Comparison of ENCODE assay signal across 8 cellular contexts in the genomic region with DNA sequence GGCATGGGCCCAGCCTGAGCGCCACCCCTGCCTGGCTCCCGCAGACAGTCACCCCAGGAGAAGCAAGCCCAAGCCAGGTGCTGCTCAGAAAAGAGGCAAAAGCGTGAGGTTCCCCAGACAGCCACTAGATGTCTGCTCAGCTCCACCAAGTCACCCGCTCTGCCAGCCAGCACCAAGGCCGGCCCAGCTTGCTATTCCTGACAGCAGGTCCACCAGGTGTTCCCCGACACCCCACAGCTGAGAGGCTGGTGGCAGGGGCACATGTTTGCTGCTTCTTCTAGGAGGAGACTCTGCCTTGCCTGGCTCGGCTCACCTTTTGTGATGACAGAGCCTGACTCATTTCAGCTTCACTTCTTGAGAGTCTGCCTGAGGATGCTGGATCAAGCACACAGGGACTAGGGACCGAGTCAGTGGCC.
DNase-seq lines count a peak whose midpoint lies in the region; ATAC-seq and TF ChIP-seq lines count a peak whose summit lies in the region.

No MANE protein-coding gene starts in this region.

- H3K23ac ChIP-seq in IMR-90 (ENCODE audit: low read depth, low read length): no peak overlapping the region

- H3K79me1 ChIP-seq in IMR-90 (ENCODE audit: low read depth in 1 of 2, low read length in 2 of 2): no peaks in the 10 kb centered on the region

- H4K20me1 ChIP-seq in IMR-90 (ENCODE audit: insufficient read depth, low read length): no peaks in the 10 kb centered on the region

- no peak overlapping the region for H3K4me2 ChIP-seq in IMR-90 (ENCODE audit: low read depth, low read length)

- H3K9me1 ChIP-seq in IMR-90 (ENCODE audit: insufficient read depth, low read length): no peaks in the 10 kb centered on the region

- CTCF ChIA-PET in IMR-90 (lab: Yijun Ruan, JAX): interaction anchor here (1.0 kb wide), 1 partner anchor 437 kb away, joined by 3 read pairs; no protein-coding TSS in a partner anchor

- no peak overlapping the region for H4K8ac ChIP-seq in IMR-90 (ENCODE audit: low read depth in 2 of 2, low read length in 2 of 2)

- no peak overlapping the region for H2BK20ac ChIP-seq in IMR-90 (ENCODE audit: low read depth, low read length)

- H3K9ac ChIP-seq in IMR-90 (ENCODE audit: low read depth, low read length): no peak overlapping the region

- TF ChIP-seq RAD21 in IMR-90 (IDR thresholded peaks at IDR 0.05; ENCODE audit: low read length): peak; percentile 66

- H3K4ac ChIP-seq in IMR-90 (ENCODE audit: low read depth, low read length): no peak overlapping the region

- TF ChIP-seq CTCF in IMR-90 (conservative IDR thresholded peaks at IDR 0.05; ENCODE audit: low read depth, low read length) (peak; percentile 58), body of pancreas (IDR thresholded peaks at IDR 0.05) (peak; percentile 48 to 92 (median 87))

- H2AK5ac ChIP-seq in IMR-90 (ENCODE audit: low read depth, low read length): no peak overlapping the region

- H3K14ac ChIP-seq in IMR-90 (replicated peaks; ENCODE audit: low read depth, low read length): no peak overlapping the region

- H3K36me3 ChIP-seq in IMR-90 (ENCODE audit: control insufficient read depth, insufficient read depth, low read length): peaks cover 3% of the 10 kb centered on the region; the same call in 1 of the 2 replicates
- H3K36me3 ChIP-seq in body of pancreas (replicated peaks in 1 of 2; ENCODE audit: insufficient read depth in 1 of 2, low read depth in 2 of 2): no peaks in the 10 kb centered on the region
- H3K36me3 ChIP-seq in iPS DF 6.9 (ENCODE audit: control insufficient read depth, insufficient read depth, low read length): no peaks in the 10 kb centered on the region

- POLR2A ChIA-PET in IMR-90 (lab: Charles Lee; ENCODE audit: unreplicated experiment): no interaction called here

- H2BK15ac ChIP-seq in IMR-90 (ENCODE audit: low read depth, low read length): no peak overlapping the region

- H3K4me3 ChIP-seq in IMR-90 (ENCODE audit: insufficient read depth, low read depth, low read length): no peak overlapping the region
- H3K4me3 ChIP-seq in body of pancreas: no peak overlapping the region
- H3K4me3 ChIP-seq in iPS DF 6.9 (ENCODE audit: low read length): no peak overlapping the region

- H3K18ac ChIP-seq in IMR-90 (ENCODE audit: low read depth, low read length): no peak overlapping the region

- H3K27ac ChIP-seq in IMR-90 (ENCODE audit: insufficient read depth, low read length): no peak overlapping the region
- H3K27ac ChIP-seq in body of pancreas: peak overlapping the region in 2 of 4 donors; percentile 24 to 40
- H3K27ac ChIP-seq in iPS DF 6.9 (ENCODE audit: low read length): no peak overlapping the region

- ATAC-seq in GM21447 (IDR thresholded peaks at IDR 0.05; ENCODE audit: unreplicated experiment) (peak; percentile 79), IMR-90 (ENCODE audit: low read depth) (peak; percentile 74), body of pancreas (peak; percentile 91), HG03457 (IDR thresholded peaks at IDR 0.05; ENCODE audit: unreplicated experiment) (no peak)

- peak; percentile 97 for DNase-seq in G401 (ENCODE audit: low spot score)
- peak; percentile 47 for DNase-seq in IMR-90
- peak; percentile 53 for DNase-seq in OCI-M1 (lab: John Stamatoyannopoulos, UW)
- DNase-seq in body of pancreas: peak; percentile 79 to 89 (median 87)
- peak; percentile 66 for DNase-seq in iPS DF 6.9 (ENCODE audit: low read depth, low spot score)
- peak; percentile 24 to 33 for DNase-seq in stimulated activated CD4-positive, alpha-beta T cell treated with anti-CD3 and anti-CD28 coated beads, Interleukin-2, amount 100 ng/mL, for 24 hours

- dilution Hi-C loops in IMR-90 (cut with HindIII; ENCODE audit: low sequenced_read_pairs, unreplicated experiment): no loop called here

- H4K5ac ChIP-seq in IMR-90 (ENCODE audit: low read depth, low read length): no peak overlapping the region

- WGBS in IMR-90 (ENCODE audit: extremely low coverage in 2 of 2, insufficient read length in 1 of 2), 2 experiments: 36% methylated on average over 3 of the region's 8 CpGs; no CpG with 5 or more reads in 1 of the 2 experiments
- 12 to 31% methylated on average over 6 to 8 of the region's 8 CpGs for WGBS in body of pancreas, 2 donors
- no CpG with 5 or more reads among the region's 8 CpGs for WGBS in iPS DF 6.9 (ENCODE audit: insufficient coverage, insufficient read length)

- peak overlapping the region; percentile 53 for H2AFZ ChIP-seq in IMR-90 (replicated peaks; ENCODE audit: low read length, poor library complexity)

- no TSS peak for BruUV-seq in IMR-90 (replicated peaks; lab: Mats Ljungman, UMichigan)

- H3K27me3 ChIP-seq in IMR-90 (ENCODE audit: control insufficient read depth, insufficient read depth, low read length) (peaks cover 15% of the 10 kb centered on the region), body of pancreas (no peaks in the 10 kb centered on the region), iPS DF 6.9 (ENCODE audit: control insufficient read depth, insufficient read depth, low read length) (no peaks in the 10 kb centered on the region)

- H2BK5ac ChIP-seq in IMR-90 (ENCODE audit: low read depth, low read length, poor library complexity, severe bottlenecking): no peak overlapping the region

- H2AK9ac ChIP-seq in IMR-90 (replicated peaks; ENCODE audit: low read depth, low read length, poor library complexity): no peak overlapping the region

- in situ Hi-C loops in G401 (cut with HindIII; ENCODE audit: low sequenced_read_pairs): no loop called here
- in situ Hi-C loops in IMR-90 (cut with MboI; ENCODE audit: low sequenced_read_pairs): loop anchor here (5.0 kb wide), 1 partner anchor 437 kb away; no protein-coding TSS in a partner anchor

- H3K9me3 ChIP-seq in IMR-90 (ENCODE audit: control insufficient read depth, insufficient read depth, low read length) (no peaks in the 10 kb centered on the region), body of pancreas (no peaks in the 10 kb centered on the region), iPS DF 6.9 (ENCODE audit: control insufficient read depth, insufficient read depth, low read length) (no peaks in the 10 kb centered on the region)

- no peak overlapping the region for H3K56ac ChIP-seq in IMR-90 (ENCODE audit: extremely low read depth, insufficient read depth, low read length)

- TF ChIP-seq POLR2A in IMR-90 (IDR thresholded peaks at IDR 0.05; ENCODE audit: low read depth, low read length) (no peak), body of pancreas (IDR thresholded peaks at IDR 0.05) (no peak)

- H3K4me1 ChIP-seq in IMR-90 (ENCODE audit: control insufficient read depth, insufficient read depth, low read length) (no peaks in the 10 kb centered on the region), body of pancreas (peaks cover 22% of the 10 kb centered on the region), iPS DF 6.9 (ENCODE audit: control insufficient read depth, insufficient read depth, low read length) (no peaks in the 10 kb centered on the region)

- no peak overlapping the region for H4K91ac ChIP-seq in IMR-90 (ENCODE audit: insufficient read depth, low read depth, low read length)

- H2BK120ac ChIP-seq in IMR-90 (ENCODE audit: low read depth, low read length): no peak overlapping the region

- intact Hi-C loops in IMR-90 (cut with micrococcal nuclease): loop anchor here (1.0 kb wide), 1 partner anchor 438 kb away; no protein-coding TSS in a partner anchor
- intact Hi-C loops in body of pancreas (cut with DNase I): no loop called here

TF ChIP-seq in IMR-90, 13 proteins besides CTCF, POLR2A, EP300 and RAD21:
- TF ChIP-seq SMC3 (IDR thresholded peaks at IDR 0.05; ENCODE audit: low read depth, low read length): 0 out of 2 replicates have a peak, but pooled peaks have one; percentile 39
- no peak for TF ChIP-seq CHD1 (IDR thresholded peaks at IDR 0.05; ENCODE audit: low read depth, low read length)

Comparison
In these comparisons a context has a peak if more than half of its experiments do, and no peak if none do; other contexts are left out.
1. DNase-seq: peak in every context shown above with its lines; median percentile 97 in G401; 87 in body of pancreas; 66 in iPS DF 6.9; 53 in OCI-M1; 47 in IMR-90; 28 in stimulated activated CD4-positive, alpha-beta T cell treated with anti-CD3 and anti-CD28 coated beads, Interleukin-2, amount 100 ng/mL, for 24 hours.